1 cellular context compared by ENCODE assay signal in the genomic region with DNA sequence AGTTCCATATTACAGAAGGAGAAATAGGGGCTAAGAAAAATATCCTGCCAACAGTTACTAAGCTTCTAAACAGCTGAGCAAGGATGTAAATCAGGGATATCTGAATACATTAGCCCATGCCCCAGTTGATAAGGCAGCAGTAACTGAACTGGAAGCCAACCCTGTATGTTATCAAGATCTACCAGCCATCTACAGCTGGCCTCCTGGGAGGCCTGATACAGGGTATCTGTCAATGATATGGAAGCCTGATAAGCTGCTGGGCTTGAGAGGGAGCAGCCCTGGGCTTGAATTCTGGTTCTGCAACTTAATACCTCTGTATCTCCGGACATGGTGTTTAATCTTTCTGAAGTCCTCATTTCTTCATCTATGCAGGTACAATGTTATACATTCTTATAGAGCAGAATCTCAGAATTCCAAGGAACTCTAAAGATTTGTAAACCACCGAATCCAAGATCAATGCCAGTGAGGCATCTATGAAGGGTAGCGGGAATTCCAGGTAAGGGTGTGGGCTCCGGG.
TF ChIP-seq lines count a peak whose summit lies in the region.

No MANE protein-coding gene starts in this region.

TF ChIP-seq in HepG2, 621 proteins besides CTCF, POLR2A, EP300 and RAD21:
- TF ChIP-seq HIC2 (CRISPR knock-in tag; IDR thresholded peaks at IDR 0.05; ENCODE audit: low read depth), result no peak
- TF ChIP-seq ZNF768 (CRISPR knock-in tag; IDR thresholded peaks at IDR 0.05), result no peak
- TF ChIP-seq ZNF781 (CRISPR knock-in tag; IDR thresholded peaks at IDR 0.05; ENCODE audit: borderline replicate concordance, not compliant biosample characterization), result no peak
- TF ChIP-seq ZNF790 (CRISPR knock-in tag; IDR thresholded peaks at IDR 0.05; ENCODE audit: borderline replicate concordance), result no peak
- no peak for TF ChIP-seq SP2 (CRISPR knock-in tag; IDR thresholded peaks at IDR 0.05)
- no peak for TF ChIP-seq CSRNP1 (CRISPR knock-in tag; IDR thresholded peaks at IDR 0.05)
- TF ChIP-seq SMYD3 (CRISPR knock-in tag; IDR thresholded peaks at IDR 0.05), result no peak
- TF ChIP-seq ZNF792 (CRISPR knock-in tag; IDR thresholded peaks at IDR 0.05), result no peak
- TF ChIP-seq GATAD2A (CRISPR knock-in tag; IDR thresholded peaks at IDR 0.05), result no peak
- TF ChIP-seq FOXK2 (IDR thresholded peaks at IDR 0.05), result no peak
- no peak for TF ChIP-seq ZNF256 (CRISPR knock-in tag; conservative IDR thresholded peaks at IDR 0.05)
- TF ChIP-seq SNAPC5 (CRISPR knock-in tag; IDR thresholded peaks at IDR 0.05; ENCODE audit: borderline replicate concordance), result no peak
- no peak for TF ChIP-seq HNF4G (IDR thresholded peaks at IDR 0.05; ENCODE audit: borderline replicate concordance, low read depth, low read length)
- no peak for TF ChIP-seq HNF4G (CRISPR knock-in tag; IDR thresholded peaks at IDR 0.05; ENCODE audit: borderline replicate concordance, low read depth)
- no peak for TF ChIP-seq ELF1 (CRISPR knock-in tag; IDR thresholded peaks at IDR 0.05)
- no peak for TF ChIP-seq DBP (CRISPR knock-in tag; IDR thresholded peaks at IDR 0.05; ENCODE audit: not compliant biosample characterization)
- TF ChIP-seq, protein P1, sequence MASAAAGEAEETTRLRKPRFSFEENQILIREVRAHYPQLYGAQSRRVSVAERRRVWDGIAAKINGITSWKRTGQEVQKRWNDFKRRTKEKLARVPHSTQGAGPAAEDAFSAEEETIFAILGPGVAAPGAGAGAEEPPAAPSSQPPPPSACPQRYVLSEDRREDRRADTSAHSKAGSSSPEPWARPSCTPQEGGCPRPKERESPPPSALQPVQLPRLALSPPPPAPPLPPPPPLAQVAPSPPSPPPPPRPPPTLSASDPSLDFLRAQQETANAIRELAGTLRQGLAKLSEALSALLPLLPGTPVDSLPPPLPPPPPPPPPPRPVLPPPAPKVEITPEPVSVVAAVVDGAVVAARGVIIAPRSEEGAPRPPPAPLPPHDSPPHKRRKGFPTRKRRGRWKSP (CRISPR knock-in tag; IDR thresholded peaks at IDR 0.05), result no peak
- no peak for TF ChIP-seq MAZ (IDR thresholded peaks at IDR 0.05; ENCODE audit: borderline replicate concordance, low read depth, low read length)
- no peak for TF ChIP-seq MAZ (CRISPR knock-in tag; IDR thresholded peaks at IDR 0.05; ENCODE audit: low read depth)
